ENCODE assay signal across 2 cellular contexts in genomic region chr7:116211006-116211912, GRCh38.
A peak's percentile ranks its signal among the peaks of the same experiment; 100 is the strongest.
TF ChIP-seq lines count a peak whose summit lies in the region.

No MANE protein-coding gene starts in this region.

TF ChIP-seq in IMR-90, 13 proteins besides CTCF, POLR2A, EP300 and RAD21:
- TF ChIP-seq CEBPB (IDR thresholded peaks at IDR 0.05; ENCODE audit: low read depth, low read length) (peak; percentile 62), FOS (IDR thresholded peaks at IDR 0.05; ENCODE audit: low read depth, low read length) (peak; percentile 84), RFX5 (IDR thresholded peaks at IDR 0.05; ENCODE audit: low read depth, low read length) (no peak), MAFK (IDR thresholded peaks at IDR 0.05; ENCODE audit: low read depth, low read length) (peak; percentile 40; the same call in 1 of the 2 replicates), SMC3 (IDR thresholded peaks at IDR 0.05; ENCODE audit: low read depth, low read length) (no peak), NFE2L2 (IDR thresholded peaks at IDR 0.05; ENCODE audit: low read depth, low read length) (0 out of 2 replicates have a peak, but pooled peaks have one; percentile 25), BHLHE40 (IDR thresholded peaks at IDR 0.05; ENCODE audit: low read depth, low read length) (0 out of 2 replicates have a peak, but pooled peaks have one; percentile 4)

TF ChIP-seq in SK-N-SH, 30 proteins besides CTCF, POLR2A, EP300 and RAD21:
- TF ChIP-seq MAX (IDR thresholded peaks at IDR 0.05; ENCODE audit: low read depth) (peak; percentile 45; the same call in 1 of the 2 replicates), TEAD4 (IDR thresholded peaks at IDR 0.05; ENCODE audit: borderline replicate concordance, insufficient read depth) (no peak), GABPA (IDR thresholded peaks at IDR 0.05; ENCODE audit: low read depth) (no peak), ELF1 (IDR thresholded peaks at IDR 0.05) (no peak), PBX3 (IDR thresholded peaks at IDR 0.05) (no peak; the same call in 1 of the 2 replicates), CHD2 (IDR thresholded peaks at IDR 0.05; ENCODE audit: low read length, partially characterized antibody) (no peak), TAF1 (IDR thresholded peaks at IDR 0.05; ENCODE audit: borderline replicate concordance, low read depth, low read length) (no peak), FOXJ3 (CRISPR knock-in tag; IDR thresholded peaks at IDR 0.05) (no peak), IRF3 (IDR thresholded peaks at IDR 0.05; ENCODE audit: low read depth, low read length) (no peak), MXI1 (IDR thresholded peaks at IDR 0.05; ENCODE audit: low read depth, low read length) (peak; percentile 87), TCF12 (IDR thresholded peaks at IDR 0.05) (no peak; the same call in 1 of the 2 replicates), SMC3 (IDR thresholded peaks at IDR 0.05; ENCODE audit: low read depth, low read length) (no peak), GATA2 (CRISPR knock-in tag; IDR thresholded peaks at IDR 0.05) (no peak), REST (IDR thresholded peaks at IDR 0.05; ENCODE audit: low read depth, low read length) (no peak), NFIC (IDR thresholded peaks at IDR 0.05; ENCODE audit: borderline replicate concordance) (no peak), USF1 (IDR thresholded peaks at IDR 0.05; ENCODE audit: borderline replicate concordance, low read depth) (no peak), MEF2A (IDR thresholded peaks at IDR 0.05; ENCODE audit: borderline replicate concordance, low read depth) (no peak), USF2 (IDR thresholded peaks at IDR 0.05; ENCODE audit: borderline replicate concordance, low read depth, low read length) (no peak), ZBTB33 (IDR thresholded peaks at IDR 0.05; ENCODE audit: borderline replicate concordance, low read depth) (no peak), RCOR1 (IDR thresholded peaks at IDR 0.05; ENCODE audit: low read length) (no peak), POLR2AphosphoS5 (IDR thresholded peaks at IDR 0.05; ENCODE audit: low read depth, low read length) (no peak), FOXM1 (IDR thresholded peaks at IDR 0.05; ENCODE audit: low read depth) (no peak), FOSL2 (IDR thresholded peaks at IDR 0.05; ENCODE audit: borderline replicate concordance, low read depth) (peak; percentile 54; the same call in 1 of the 2 replicates), JUND (IDR thresholded peaks at IDR 0.05) (0 out of 2 replicates have a peak, but pooled peaks have one; percentile 37), SIN3A (IDR thresholded peaks at IDR 0.05; ENCODE audit: borderline replicate concordance, low read depth, low read length) (peak; percentile 36; the same call in 1 of the 2 replicates), EZH2phosphoT487 (IDR thresholded peaks at IDR 0.05; ENCODE audit: borderline replicate concordance, low read depth) (peak; percentile 42; the same call in 1 of the 2 replicates), NRF1 (IDR thresholded peaks at IDR 0.05; ENCODE audit: low read depth, low read length) (no peak), RXRA (IDR thresholded peaks at IDR 0.05; ENCODE audit: borderline replicate concordance, low read depth) (no peak), YY1 (IDR thresholded peaks at IDR 0.05; ENCODE audit: low read depth) (no peak), RFX5 (IDR thresholded peaks at IDR 0.05; ENCODE audit: low read length) (no peak)
TF ChIP-seq in SK-N-SH: peak in this region for 6.
